Comparison of ENCODE assay signal across 8 cellular contexts in genomic region chr20:35277531-35278395, GRCh38.
DNase-seq lines count a peak whose midpoint lies in the region; ATAC-seq lines count a peak whose summit lies in the region.

TSS of gene MMP24OS (minus strand) at chr20:35278122. CDS start at chr20:35277929, 193 bp downstream.

- ATAC-seq in GM18867 (IDR thresholded peaks at IDR 0.05; ENCODE audit: unreplicated experiment) (peak; percentile 77), HG03097 (IDR thresholded peaks at IDR 0.05; ENCODE audit: low FRiP score, unreplicated experiment) (peak; percentile 58)

- DNase-seq in AG08396 (ENCODE audit: low spot score) (peak; percentile 93), NCI-H226 (peak; percentile 98)
- peak; percentile 86 for DNase-seq in activated CD4-positive, alpha-beta T cell treated with anti-CD3 and anti-CD28 coated beads for 4 hours
- DNase-seq in stimulated activated CD4-positive, alpha-beta T cell treated with anti-CD3 and anti-CD28 coated beads, Interleukin-1b, Interleukin-23, amount 100 ng/mL, for 24 hours (ENCODE audit: low read depth in 4 of 4, low spot score in 1 of 4) = peak; percentile 62 to 84 (median 80)

- peak within 1 kb of the TSS; percentile 69 for H3K27ac ChIP-seq in cingulate gyrus (ENCODE audit: low read depth, low read length)
- peak within 1 kb of the TSS; percentile 88 for H3K27ac ChIP-seq in layer of hippocampus (ENCODE audit: low read depth, low read length)

- H3K27me3 ChIP-seq in layer of hippocampus (ENCODE audit: control insufficient read depth, insufficient read depth, low read length) = no peaks in the 10 kb centered on the region

Comparison
In these comparisons a context has a peak if more than half of its experiments do, and no peak if none do; other contexts are left out.
1. Peak in every context shown above with its lines: DNase-seq, ATAC-seq and H3K27ac ChIP-seq.